22 cellular contexts compared by ENCODE assay signal in genomic region chr4:2459589-2460349, GRCh38. TPM values are rescaled to one million over a fixed set of nuclear protein-coding genes. Genes with fewer than 3 reads are reported as not detected.
"Had no signal": no experiment of that assay in that cellular context is flagged by ENCODE, and none has a peak within 500 bp of the region (broad histone marks: within the 10 kb centered on the region; RNA-seq: fewer than 3 reads in every experiment).

No MANE protein-coding gene starts in this region.

- H3K4me3 ChIP-seq: gastrocnemius medialis, left ventricle myocardium inferior, lung, ovary, smooth muscle cell, testis, transverse colon had no signal

- DNase-seq: effector memory CD4-positive, alpha-beta T cell; gastrocnemius medialis; immature natural killer cell; left cardiac atrium; left ventricle myocardium inferior; mesenchymal stem cell; naive B cell; ovary; right cardiac atrium; stimulated activated CD4-positive, alpha-beta T cell treated with anti-CD3 and anti-CD28 coated beads, Interleukin-4, amount 100 ng/mL, for 24 hours; stimulated activated naive CD8-positive, alpha-beta T cell treated with anti-CD3 and anti-CD28 coated beads, Interleukin-15, amount 100 ng/mL, for 72 hours; testis; transverse colon had no signal

- H3K36me3 ChIP-seq: gastrocnemius medialis, left ventricle myocardium inferior, ovary, transverse colon had no signal

- H3K36me3 Mint-ChIP-seq: immature natural killer cell; naive B cell; stimulated activated memory B cell treated with anti-CD40 and anti-IgM and Interleukin-4, amounts not matched to agents 10 μg/mL and 1 μg/mL and 100 μg/mL, for 72 hours had no signal

- H3K27ac Mint-ChIP-seq: nephron; progenitor cell of endocrine pancreas; stimulated activated memory B cell treated with anti-CD40 and anti-IgM and Interleukin-4, amounts not matched to agents 10 μg/mL and 1 μg/mL and 100 μg/mL, for 72 hours; stimulated activated naive CD8-positive, alpha-beta T cell treated with anti-CD3 and anti-CD28 coated beads, Interleukin-15, amount 100 ng/mL, for 72 hours had no signal

- H3K4me2 ChIP-seq: smooth muscle cell had no signal

- H3K9me3 ChIP-seq: gastrocnemius medialis, left ventricle myocardium inferior, ovary, testis, transverse colon had no signal

- H3K27ac ChIP-seq: gastrocnemius medialis, left ventricle myocardium inferior, ovary, testis, transverse colon had no signal

- H3K9me3 Mint-ChIP-seq: immature natural killer cell; naive B cell; nephron; stimulated activated memory B cell treated with anti-CD40 and anti-IgM and Interleukin-4, amounts not matched to agents 10 μg/mL and 1 μg/mL and 100 μg/mL, for 72 hours; stimulated activated naive CD8-positive, alpha-beta T cell treated with anti-CD3 and anti-CD28 coated beads, Interleukin-15, amount 100 ng/mL, for 72 hours had no signal

- H3K4me3 Mint-ChIP-seq: stimulated activated memory B cell treated with anti-CD40 and anti-IgM and Interleukin-4, amounts not matched to agents 10 μg/mL and 1 μg/mL and 100 μg/mL, for 72 hours; stimulated activated naive CD8-positive, alpha-beta T cell treated with anti-CD3 and anti-CD28 coated beads, Interleukin-15, amount 100 ng/mL, for 72 hours had no signal

- H3K27me3 ChIP-seq: gastrocnemius medialis, ovary, testis, transverse colon had no signal

- ATAC-seq: esophagus mucosa; gastrocnemius medialis; left cardiac atrium; right cardiac atrium; stimulated activated memory B cell treated with anti-CD40 and anti-IgM and Interleukin-4, amounts not matched to agents 10 μg/mL and 1 μg/mL and 100 μg/mL, for 72 hours; stimulated activated naive CD8-positive, alpha-beta T cell treated with anti-CD3 and anti-CD28 coated beads, Interleukin-15, amount 100 ng/mL, for 72 hours had no signal

RNA-seq across cellular contexts. Expression of gene CFAP99, which starts 41.0 kb away (rescaled TPM):
- total RNA-seq: fibroblast of villous mesenchyme, gastrocnemius medialis, left cardiac atrium, left ventricle myocardium inferior, progenitor cell of endocrine pancreas, right cardiac atrium, smooth muscle cell, subcutaneous adipose tissue had no signal
- polyA plus RNA-seq: immature natural killer cell, keratinocyte, right cardiac atrium, smooth muscle cell had no signal

RNA-seq across cellular contexts. Expression of gene ZFYVE28, which starts 41.3 kb away (rescaled TPM):
- polyA plus RNA-seq: smooth muscle cell had no signal
